ENCODE assay signal across 4 cellular contexts in genomic region chr7:130118801-130119200, GRCh38.
"Had no signal": no experiment of that assay in that cellular context is flagged by ENCODE, and none has a peak within 500 bp of the region (broad histone marks: within the 10 kb centered on the region; RNA-seq: fewer than 3 reads in every experiment).

No MANE protein-coding gene starts in this region.

- DNase-seq: H9, HCEC 1CT, IMR-90 had no signal

- H3K4me3 Mint-ChIP-seq: GM23338, H9 had no signal

- H3K27ac Mint-ChIP-seq: GM23338 had no signal

- H3K9me3 Mint-ChIP-seq: GM23338, H9 had no signal

- H3K4me1 Mint-ChIP-seq: GM23338, H9 had no signal

- ATAC-seq: GM23338 had no signal
